Comparison of ENCODE assay signal across 1 cellular context in the genomic region with DNA sequence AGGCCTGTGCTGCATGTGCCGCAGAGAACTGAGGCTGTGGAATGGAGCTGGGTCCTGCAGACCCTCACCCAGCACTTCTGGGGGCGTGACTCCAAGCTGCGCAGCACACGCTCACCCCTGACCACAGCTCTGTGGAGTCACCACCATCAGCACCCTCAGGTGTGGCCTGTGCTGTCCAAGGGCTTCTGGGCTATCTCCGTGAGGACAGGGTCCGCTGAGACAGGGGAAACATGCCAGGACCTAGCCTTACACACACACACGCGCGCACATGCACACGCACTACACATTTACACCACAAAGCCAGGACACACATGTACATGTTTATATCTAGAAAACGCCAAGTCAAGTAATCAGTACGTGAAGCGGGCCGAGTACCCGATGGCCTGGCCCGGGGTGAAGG.
TF ChIP-seq lines count a peak whose summit lies in the region.

No MANE protein-coding gene starts in this region.

TF ChIP-seq in GM23338, 12 proteins besides CTCF, POLR2A, EP300 and RAD21 (continued from another document):
- TF ChIP-seq, protein P1, sequence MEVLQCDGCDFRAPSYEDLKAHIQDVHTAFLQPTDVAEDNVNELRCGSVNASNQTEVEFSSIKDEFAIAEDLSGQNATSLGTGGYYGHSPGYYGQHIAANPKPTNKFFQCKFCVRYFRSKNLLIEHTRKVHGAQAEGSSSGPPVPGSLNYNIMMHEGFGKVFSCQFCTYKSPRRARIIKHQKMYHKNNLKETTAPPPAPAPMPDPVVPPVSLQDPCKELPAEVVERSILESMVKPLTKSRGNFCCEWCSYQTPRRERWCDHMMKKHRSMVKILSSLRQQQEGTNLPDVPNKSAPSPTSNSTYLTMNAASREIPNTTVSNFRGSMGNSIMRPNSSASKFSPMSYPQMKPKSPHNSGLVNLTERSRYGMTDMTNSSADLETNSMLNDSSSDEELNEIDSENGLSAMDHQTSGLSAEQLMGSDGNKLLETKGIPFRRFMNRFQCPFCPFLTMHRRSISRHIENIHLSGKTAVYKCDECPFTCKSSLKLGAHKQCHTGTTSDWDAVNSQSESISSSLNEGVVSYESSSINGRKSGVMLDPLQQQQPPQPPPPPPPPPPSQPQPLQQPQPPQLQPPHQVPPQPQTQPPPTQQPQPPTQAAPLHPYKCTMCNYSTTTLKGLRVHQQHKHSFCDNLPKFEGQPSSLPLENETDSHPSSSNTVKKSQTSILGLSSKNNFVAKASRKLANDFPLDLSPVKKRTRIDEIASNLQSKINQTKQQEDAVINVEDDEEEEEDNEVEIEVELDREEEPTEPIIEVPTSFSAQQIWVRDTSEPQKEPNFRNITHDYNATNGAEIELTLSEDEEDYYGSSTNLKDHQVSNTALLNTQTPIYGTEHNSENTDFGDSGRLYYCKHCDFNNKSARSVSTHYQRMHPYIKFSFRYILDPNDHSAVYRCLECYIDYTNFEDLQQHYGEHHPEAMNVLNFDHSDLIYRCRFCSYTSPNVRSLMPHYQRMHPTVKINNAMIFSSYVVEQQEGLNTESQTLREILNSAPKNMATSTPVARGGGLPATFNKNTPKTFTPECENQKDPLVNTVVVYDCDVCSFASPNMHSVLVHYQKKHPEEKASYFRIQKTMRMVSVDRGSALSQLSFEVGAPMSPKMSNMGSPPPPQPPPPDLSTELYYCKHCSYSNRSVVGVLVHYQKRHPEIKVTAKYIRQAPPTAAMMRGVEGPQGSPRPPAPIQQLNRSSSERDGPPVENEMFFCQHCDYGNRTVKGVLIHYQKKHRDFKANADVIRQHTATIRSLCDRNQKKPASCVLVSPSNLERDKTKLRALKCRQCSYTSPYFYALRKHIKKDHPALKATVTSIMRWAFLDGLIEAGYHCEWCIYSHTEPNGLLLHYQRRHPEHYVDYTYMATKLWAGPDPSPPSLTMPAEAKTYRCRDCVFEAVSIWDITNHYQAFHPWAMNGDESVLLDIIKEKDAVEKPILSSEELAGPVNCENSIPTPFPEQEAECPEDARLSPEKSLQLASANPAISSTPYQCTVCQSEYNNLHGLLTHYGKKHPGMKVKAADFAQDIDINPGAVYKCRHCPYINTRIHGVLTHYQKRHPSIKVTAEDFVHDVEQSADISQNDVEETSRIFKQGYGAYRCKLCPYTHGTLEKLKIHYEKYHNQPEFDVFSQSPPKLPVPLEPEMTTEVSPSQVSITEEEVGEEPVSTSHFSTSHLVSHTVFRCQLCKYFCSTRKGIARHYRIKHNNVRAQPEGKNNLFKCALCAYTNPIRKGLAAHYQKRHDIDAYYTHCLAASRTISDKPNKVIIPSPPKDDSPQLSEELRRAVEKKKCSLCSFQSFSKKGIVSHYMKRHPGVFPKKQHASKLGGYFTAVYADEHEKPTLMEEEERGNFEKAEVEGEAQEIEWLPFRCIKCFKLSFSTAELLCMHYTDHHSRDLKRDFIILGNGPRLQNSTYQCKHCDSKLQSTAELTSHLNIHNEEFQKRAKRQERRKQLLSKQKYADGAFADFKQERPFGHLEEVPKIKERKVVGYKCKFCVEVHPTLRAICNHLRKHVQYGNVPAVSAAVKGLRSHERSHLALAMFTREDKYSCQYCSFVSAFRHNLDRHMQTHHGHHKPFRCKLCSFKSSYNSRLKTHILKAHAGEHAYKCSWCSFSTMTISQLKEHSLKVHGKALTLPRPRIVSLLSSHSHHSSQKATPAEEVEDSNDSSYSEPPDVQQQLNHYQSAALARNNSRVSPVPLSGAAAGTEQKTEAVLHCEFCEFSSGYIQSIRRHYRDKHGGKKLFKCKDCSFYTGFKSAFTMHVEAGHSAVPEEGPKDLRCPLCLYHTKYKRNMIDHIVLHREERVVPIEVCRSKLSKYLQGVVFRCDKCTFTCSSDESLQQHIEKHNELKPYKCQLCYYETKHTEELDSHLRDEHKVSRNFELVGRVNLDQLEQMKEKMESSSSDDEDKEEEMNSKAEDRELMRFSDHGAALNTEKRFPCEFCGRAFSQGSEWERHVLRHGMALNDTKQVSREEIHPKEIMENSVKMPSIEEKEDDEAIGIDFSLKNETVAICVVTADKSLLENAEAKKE (CRISPR knock-in tag; IDR thresholded peaks at IDR 0.05): no peak
- no peak for TF ChIP-seq STAT1 (IDR thresholded peaks at IDR 0.05; ENCODE audit: unreplicated experiment)
- TF ChIP-seq, protein P2, sequence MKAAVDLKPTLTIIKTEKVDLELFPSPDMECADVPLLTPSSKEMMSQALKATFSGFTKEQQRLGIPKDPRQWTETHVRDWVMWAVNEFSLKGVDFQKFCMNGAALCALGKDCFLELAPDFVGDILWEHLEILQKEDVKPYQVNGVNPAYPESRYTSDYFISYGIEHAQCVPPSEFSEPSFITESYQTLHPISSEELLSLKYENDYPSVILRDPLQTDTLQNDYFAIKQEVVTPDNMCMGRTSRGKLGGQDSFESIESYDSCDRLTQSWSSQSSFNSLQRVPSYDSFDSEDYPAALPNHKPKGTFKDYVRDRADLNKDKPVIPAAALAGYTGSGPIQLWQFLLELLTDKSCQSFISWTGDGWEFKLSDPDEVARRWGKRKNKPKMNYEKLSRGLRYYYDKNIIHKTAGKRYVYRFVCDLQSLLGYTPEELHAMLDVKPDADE (IDR thresholded peaks at IDR 0.05): no peak
- no peak for TF ChIP-seq NANOG (IDR thresholded peaks at IDR 0.05; ENCODE audit: borderline replicate concordance)
- no peak for TF ChIP-seq EZH2 (IDR thresholded peaks at IDR 0.05; ENCODE audit: low read depth, unreplicated experiment)
- no peak for TF ChIP-seq CREB1 (CRISPR knock-in tag; IDR thresholded peaks at IDR 0.05; ENCODE audit: low read depth)
